ENCODE assay signal across 18 cellular contexts in genomic region chr10:107230854-107231253, GRCh38.
DNase-seq lines count a peak whose midpoint lies in the region.
"Had no signal": no experiment of that assay in that cellular context is flagged by ENCODE, and none has a peak within 500 bp of the region (broad histone marks: within the 10 kb centered on the region; RNA-seq: fewer than 3 reads in every experiment).

No MANE protein-coding gene starts in this region.

- H3K4ac ChIP-seq in mesenchymal stem cell (ENCODE audit: low read depth in 1 of 2, low read length in 2 of 2) = no peak overlapping the region

- H3K9ac ChIP-seq in SK-N-MC (ENCODE audit: insufficient read length) (no peak overlapping the region), mesenchymal stem cell (ENCODE audit: low read length) (no peak overlapping the region)
- H3K9ac ChIP-seq: KMS-11 had no signal

- no peaks in the 10 kb centered on the region for H3K4me1 Mint-ChIP-seq in immature natural killer cell
- H3K4me1 Mint-ChIP-seq: GM23338 had no signal

- 64% methylated on average over 3 of the region's 4 CpGs for WGBS in mesenchymal stem cell

- no peak overlapping the region for H3K18ac ChIP-seq in mesenchymal stem cell (ENCODE audit: low read depth in 1 of 2, low read length in 2 of 2)

- no peaks in the 10 kb centered on the region for H3K27me3 ChIP-seq in mesenchymal stem cell (ENCODE audit: control insufficient read depth in 1 of 2, insufficient read depth in 1 of 2, low read length in 2 of 2)

- H4K8ac ChIP-seq in mesenchymal stem cell (ENCODE audit: low read length) = no peak overlapping the region

- H2BK120ac ChIP-seq in mesenchymal stem cell (ENCODE audit: low read depth, low read length) = no peak overlapping the region

- no peaks in the 10 kb centered on the region for H3K79me1 ChIP-seq in mesenchymal stem cell (replicated peaks; ENCODE audit: low read length, poor library complexity, severe bottlenecking)

- H3K36me3 ChIP-seq in SK-N-MC (ENCODE audit: insufficient read depth, low read length) (no peaks in the 10 kb centered on the region), mesenchymal stem cell (ENCODE audit: control insufficient read depth in 1 of 2, insufficient read depth in 2 of 2, low read depth in 1 of 2, low read length in 2 of 2) (no peaks in the 10 kb centered on the region)

- no peak overlapping the region for H2AFZ ChIP-seq in mesenchymal stem cell (ENCODE audit: low read depth, low read length)
- H2AFZ ChIP-seq: GM23338 had no signal

- H3K27ac Mint-ChIP-seq in immature natural killer cell = no peak overlapping the region
- H3K27ac Mint-ChIP-seq: CD4-positive, alpha-beta T cell; GM23338 had no signal

- peaks cover 0 to 6% (median 2%) of the 10 kb centered on the region in 3 donors for H3K27me3 Mint-ChIP-seq in immature natural killer cell (ENCODE audit: low read depth in 3 of 3)
- H3K27me3 Mint-ChIP-seq: CD4-positive, alpha-beta T cell had no signal

- peaks cover 0 to 16% (median 1%) of the 10 kb centered on the region in 6 donors for H3K9me3 Mint-ChIP-seq in immature natural killer cell
- H3K9me3 Mint-ChIP-seq: GM23338 had no signal

- H3K4me2 ChIP-seq in mesenchymal stem cell (ENCODE audit: low read length, poor library complexity, severe bottlenecking) = no peak overlapping the region
- H3K4me2 ChIP-seq: GM23338, KMS-11 had no signal

- no peaks in the 10 kb centered on the region for H3K9me3 ChIP-seq in SK-N-MC (ENCODE audit: low read depth, low read length)
- H3K9me3 ChIP-seq in mesenchymal stem cell (ENCODE audit: control insufficient read depth, low read length) = peaks cover 3% of the 10 kb centered on the region

- DNase-seq in ELR (ENCODE audit: low read depth) = peak; percentile 6
- peak; percentile 63 for DNase-seq in OCI-M1 (lab: John Stamatoyannopoulos, UW)
- DNase-seq in SK-N-MC (ENCODE audit: low read depth, low spot score) = peak; percentile 8
- DNase-seq in islet precursor cell = peak; percentile 64
- DNase-seq in immature natural killer cell = no peak
- no peak for DNase-seq in mesenchymal stem cell
- no peak for DNase-seq in NCI-H524 treated with DMSO at 0.1 percent for 48 hours (lab: John Stamatoyannopoulos, UW)
- no peak for DNase-seq in NCI-H2107 treated with DMSO at 0.1 percent for 48 hours (lab: John Stamatoyannopoulos, UW; ENCODE audit: unreplicated experiment)
- DNase-seq: AML-193; CD4-positive, alpha-beta T cell; DMS153; DMS79; HCEC 1CT had no signal

- H3K14ac ChIP-seq in mesenchymal stem cell (ENCODE audit: low read length in 2 of 2) = no peak overlapping the region

- no peak overlapping the region for H2AK5ac ChIP-seq in mesenchymal stem cell (ENCODE audit: low read length, severe bottlenecking)

- no peaks in the 10 kb centered on the region for H3K4me1 ChIP-seq in mesenchymal stem cell (ENCODE audit: control insufficient read depth, insufficient read depth, low read depth, low read length)

- H3K4me3 Mint-ChIP-seq in immature natural killer cell = no peak overlapping the region
- H3K4me3 Mint-ChIP-seq: CD4-positive, alpha-beta T cell; GM23338 had no signal

- H3K27ac ChIP-seq in SK-N-MC = 0 out of 2 replicates have a peak overlapping the region, but pooled peaks have one; percentile 26
- H3K27ac ChIP-seq in mesenchymal stem cell (ENCODE audit: low read length, poor library complexity, severe bottlenecking) = no peak overlapping the region
- H3K27ac ChIP-seq: C4-2B, HL-60, KMS-11 had no signal

- no peak overlapping the region for H2BK15ac ChIP-seq in mesenchymal stem cell (ENCODE audit: low read depth, poor library complexity, severe bottlenecking)

- H2BK5ac ChIP-seq in mesenchymal stem cell (ENCODE audit: low read depth, low read length, poor library complexity, severe bottlenecking) = no peak overlapping the region

- peaks cover 0 to 4% (median 0%) of the 10 kb centered on the region in 3 donors for H3K36me3 Mint-ChIP-seq in immature natural killer cell

- no peak overlapping the region for H2BK12ac ChIP-seq in mesenchymal stem cell (ENCODE audit: low read length in 2 of 2)

- H3K4me3 ChIP-seq in SK-N-MC (no peak overlapping the region), mesenchymal stem cell (ENCODE audit: insufficient read depth in 1 of 2, low read depth in 1 of 2, low read length in 2 of 2) (no peak overlapping the region)
- H3K4me3 ChIP-seq: GM12878, GM23338 had no signal

- H3K23ac ChIP-seq in mesenchymal stem cell (ENCODE audit: low read length in 2 of 2) = no peak overlapping the region

- no peak overlapping the region for H4K91ac ChIP-seq in mesenchymal stem cell (ENCODE audit: low read length)

Comparison
In these comparisons a context has a peak if more than half of its experiments do, and no peak if none do; other contexts are left out.
1. DNase-seq: peak in ELR (single experiment), OCI-M1 (single experiment), SK-N-MC (single experiment) and islet precursor cell (single experiment); none in immature natural killer cell (0 of 3), mesenchymal stem cell (single experiment), NCI-H524 treated with DMSO at 0.1 percent for 48 hours (single experiment) and NCI-H2107 treated with DMSO at 0.1 percent for 48 hours (single experiment).